Comparison of ENCODE assay signal across 33 cellular contexts in the genomic region with DNA sequence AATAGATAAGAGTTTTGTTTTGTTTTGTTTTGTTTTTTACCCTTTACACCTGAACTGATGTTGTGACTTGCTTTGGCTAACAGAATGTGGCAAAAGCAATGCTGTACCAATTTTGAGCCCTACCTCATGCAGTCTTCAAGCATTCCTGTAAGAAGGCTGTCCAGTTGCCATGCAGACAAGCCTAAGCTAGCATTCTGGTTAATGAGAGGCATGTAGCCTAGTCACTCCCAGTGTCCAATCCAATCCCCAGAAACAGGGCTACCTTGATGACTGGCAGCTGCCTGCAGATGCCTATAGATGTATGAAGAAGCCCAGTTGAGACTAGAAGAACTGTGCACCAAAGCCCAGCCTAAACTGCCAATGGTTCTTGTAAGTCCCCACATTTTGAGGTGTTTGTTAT. TPM values are rescaled to one million over a fixed set of nuclear protein-coding genes. Genes with fewer than 3 reads are reported as not detected.
"Had no signal": no experiment of that assay in that cellular context is flagged by ENCODE, and none has a peak within 500 bp of the region (broad histone marks: within the 10 kb centered on the region; RNA-seq: fewer than 3 reads in every experiment).

No MANE protein-coding gene starts in this region.

- H3K9me3 Mint-ChIP-seq: activated CD4-positive, alpha-beta memory T cell treated with anti-CD3 and anti-CD28 coated beads, Interleukin-2, amount 10 ng/mL, durations not matched to agents 7 days and 5 days; activated naive CD8-positive, alpha-beta T cell treated with anti-CD3 and anti-CD28 coated beads for 36 hours had no signal

- DNase-seq: activated CD4-positive, alpha-beta memory T cell treated with anti-CD3 and anti-CD28 coated beads, Interleukin-2, amount 10 ng/mL, durations not matched to agents 7 days and 5 days; activated CD4-positive, alpha-beta T cell treated with anti-CD3 and anti-CD28 coated beads for 1 hour; activated CD4-positive, alpha-beta T cell treated with anti-CD3 and anti-CD28 coated beads for 48 hours; activated CD4-positive, CD25-positive, alpha-beta regulatory T cell; activated CD8-positive, alpha-beta memory T cell treated with anti-CD3 and anti-CD28 coated beads for 24 hours; activated CD8-positive, alpha-beta memory T cell treated with anti-CD3 and anti-CD28 coated beads, Interleukin-2, amount 10 ng/mL, durations not matched to agents 7 days and 5 days; activated CD8-positive, alpha-beta memory T cell treated with anti-CD3 and anti-CD28 coated beads, Interleukin-2, amount 50 U/mL, for 48 hours; activated effector memory CD4-positive, alpha-beta T cell treated with Interleukin-2 at 50 U/mL for 16 hours; activated naive CD4-positive, alpha-beta T cell; activated naive CD4-positive, alpha-beta T cell treated with anti-CD3 and anti-CD28 coated beads, Interleukin-2, amount 50 U/mL, for 16 hours; activated naive CD8-positive, alpha-beta T cell treated with anti-CD3 and anti-CD28 coated beads for 36 hours; activated T-cell treated with anti-CD3 and anti-CD28 coated beads, Interleukin-2, amount 50 U/mL, for 48 hours; amniotic stem cell; aorta; Karpas-422; KBM-7; MG63; NCI-H1048; NCI-H1105 treated with DMSO at 0.1 percent for 48 hours; NCI-H1436; NCI-H1694; NCI-H1930; NCI-H345; NCI-H524 treated with DMSO at 0.1 percent for 48 hours; NK-92 treated with Interleukin-12 subunit alpha and Interleukin-12 subunit beta, amount 100 ng/mL, for 24 hours; PC-3; Peyer's patch; Right ventricle myocardium superior; RPMI8226; T1000; WERI-Rb-1 had no signal

- H3K4me1 ChIP-seq: Peyer's patch had no signal

- H3K27ac Mint-ChIP-seq: activated CD4-positive, alpha-beta memory T cell treated with anti-CD3 and anti-CD28 coated beads, Interleukin-2, amount 10 ng/mL, durations not matched to agents 7 days and 5 days; activated CD8-positive, alpha-beta memory T cell treated with anti-CD3 and anti-CD28 coated beads, Interleukin-2, amount 10 ng/mL, durations not matched to agents 7 days and 5 days; activated naive CD8-positive, alpha-beta T cell treated with anti-CD3 and anti-CD28 coated beads for 36 hours had no signal

- H3K4me3 ChIP-seq: MG63, Peyer's patch, SK-N-MC had no signal

- H3K27ac ChIP-seq: Peyer's patch, SK-N-MC, WERI-Rb-1 had no signal

- H3K36me3 ChIP-seq: MG63, Peyer's patch, WERI-Rb-1 had no signal

- H3K4me1 Mint-ChIP-seq: activated CD4-positive, alpha-beta memory T cell treated with anti-CD3 and anti-CD28 coated beads, Interleukin-2, amount 10 ng/mL, durations not matched to agents 7 days and 5 days; activated CD8-positive, alpha-beta memory T cell treated with anti-CD3 and anti-CD28 coated beads, Interleukin-2, amount 10 ng/mL, durations not matched to agents 7 days and 5 days; activated naive CD8-positive, alpha-beta T cell treated with anti-CD3 and anti-CD28 coated beads for 36 hours had no signal

- H3K9me3 ChIP-seq: MG63, Peyer's patch had no signal

- H3K36me3 Mint-ChIP-seq: activated CD8-positive, alpha-beta memory T cell treated with anti-CD3 and anti-CD28 coated beads, Interleukin-2, amount 10 ng/mL, durations not matched to agents 7 days and 5 days; activated naive CD8-positive, alpha-beta T cell treated with anti-CD3 and anti-CD28 coated beads for 36 hours had no signal

- H3K27me3 ChIP-seq: MG63, Peyer's patch had no signal

- H3K4me3 Mint-ChIP-seq: activated CD4-positive, alpha-beta memory T cell treated with anti-CD3 and anti-CD28 coated beads, Interleukin-2, amount 10 ng/mL, durations not matched to agents 7 days and 5 days; activated CD8-positive, alpha-beta memory T cell treated with anti-CD3 and anti-CD28 coated beads, Interleukin-2, amount 10 ng/mL, durations not matched to agents 7 days and 5 days; activated naive CD8-positive, alpha-beta T cell treated with anti-CD3 and anti-CD28 coated beads for 36 hours had no signal

RNA-seq across cellular contexts. Expression of a gene that starts 9.4 kb away (rescaled TPM):
- total RNA-seq: activated CD4-positive, alpha-beta memory T cell treated with anti-CD3 and anti-CD28 coated beads, Interleukin-2, amount 10 ng/mL, durations not matched to agents 7 days and 5 days; activated CD8-positive, alpha-beta memory T cell treated with anti-CD3 and anti-CD28 coated beads, Interleukin-2, amount 10 ng/mL, durations not matched to agents 7 days and 5 days; activated naive CD8-positive, alpha-beta T cell treated with anti-CD3 and anti-CD28 coated beads for 36 hours; T-helper 1 cell treated with Interleukin-12 subunit alpha and Interleukin-12 subunit beta and Interleukin-4 antibody, amounts not matched to agents 30 ng/mL and 1 ng/mL, for 36 hours had no signal
